In genomic region chr22:25564320-25564978, GRCh38 we compare ENCODE assay signal across 8 cellular contexts. TPM values are rescaled to one million over a fixed set of nuclear protein-coding genes. Genes with fewer than 3 reads are reported as not detected.
DNase-seq lines count a peak whose midpoint lies in the region; ATAC-seq and TF ChIP-seq lines count a peak whose summit lies in the region.

Gene GRK3 (plus strand): TSS chr22:25564675. CDS start chr22:25565041, 366 bp downstream.

- CTCF ChIA-PET in GM10248 (lab: Yijun Ruan, JAX): interaction anchor here (1.4 to 1.8 kb wide), 2 partner anchors 9 to 138 kb away, joined by 4 to 5 read pairs; no protein-coding TSS in a partner anchor

- peaks cover 5% of the 10 kb centered on the region for H3K36me3 Mint-ChIP-seq in endothelial cell (ENCODE audit: low read depth, unreplicated experiment)

- peak; percentile 57 for ATAC-seq in HG02759 (IDR thresholded peaks at IDR 0.05; ENCODE audit: unreplicated experiment)
- ATAC-seq in HG03457 (IDR thresholded peaks at IDR 0.05; ENCODE audit: unreplicated experiment): no peak

- no peak within 1 kb of the TSS for H3K27ac Mint-ChIP-seq in endothelial cell (ENCODE audit: unreplicated experiment)

- no peaks in the 10 kb centered on the region for H3K9me3 Mint-ChIP-seq in endothelial cell (ENCODE audit: unreplicated experiment)

- H3K27me3 Mint-ChIP-seq in endothelial cell (ENCODE audit: unreplicated experiment): peaks cover 3% of the 10 kb centered on the region

- H3K4me3 Mint-ChIP-seq in endothelial cell (ENCODE audit: unreplicated experiment): peak within 1 kb of the TSS; percentile 98

- DNase-seq in GM10248 (ENCODE audit: extremely low spot score): peak; percentile 75
- peak; percentile 18 for DNase-seq in NCI-H446 treated with DMSO at 0.1 percent for 48 hours (lab: John Stamatoyannopoulos, UW)
- peak; percentile 86 for DNase-seq in activated CD8-positive, alpha-beta memory T cell treated with anti-CD3 and anti-CD28 coated beads for 24 hours
- peak; percentile 65 for DNase-seq in endothelial cell (ENCODE audit: low spot score)
- peak; percentile 46 for DNase-seq in mucosa of gallbladder (ENCODE audit: low spot score)
- DNase-seq in stimulated activated CD8-positive, alpha-beta memory T cell treated with anti-CD3 and anti-CD28 coated beads, Interleukin-7, amount 100 ng/mL, for 24 hours (ENCODE audit: low read depth): peak; percentile 36

- POLR2A ChIA-PET in GM10248 (lab: Yijun Ruan, JAX): no interaction called here

- TF ChIP-seq CTCF in GM10248 (IDR thresholded peaks at IDR 0.05; ENCODE audit: control extremely low read depth, extremely low read depth, low read depth, missing control alignments) (no peak), endothelial cell (IDR thresholded peaks at IDR 0.05; ENCODE audit: unreplicated experiment) (no peak)

- peaks cover 18% of the 10 kb centered on the region for H3K4me1 Mint-ChIP-seq in endothelial cell (ENCODE audit: unreplicated experiment)

RNA-seq across cellular contexts. Expression of gene GRK3, which starts in this region (rescaled TPM):
- total RNA-seq in endothelial cell (ENCODE audit: unreplicated experiment) (7.1 TPM), mucosa of gallbladder (7.3 TPM)

Comparison
In these comparisons a context has a peak if more than half of its experiments do, and no peak if none do; other contexts are left out.
1. DNase-seq: peak in every context shown above with its lines; median percentile 86 in activated CD8-positive, alpha-beta memory T cell treated with anti-CD3 and anti-CD28 coated beads for 24 hours; 75 in GM10248; 65 in endothelial cell; 46 in mucosa of gallbladder; 36 in stimulated activated CD8-positive, alpha-beta memory T cell treated with anti-CD3 and anti-CD28 coated beads, Interleukin-7, amount 100 ng/mL, for 24 hours; 18 in NCI-H446 treated with DMSO at 0.1 percent for 48 hours.